8 cellular contexts compared by ENCODE assay signal in the genomic region with DNA sequence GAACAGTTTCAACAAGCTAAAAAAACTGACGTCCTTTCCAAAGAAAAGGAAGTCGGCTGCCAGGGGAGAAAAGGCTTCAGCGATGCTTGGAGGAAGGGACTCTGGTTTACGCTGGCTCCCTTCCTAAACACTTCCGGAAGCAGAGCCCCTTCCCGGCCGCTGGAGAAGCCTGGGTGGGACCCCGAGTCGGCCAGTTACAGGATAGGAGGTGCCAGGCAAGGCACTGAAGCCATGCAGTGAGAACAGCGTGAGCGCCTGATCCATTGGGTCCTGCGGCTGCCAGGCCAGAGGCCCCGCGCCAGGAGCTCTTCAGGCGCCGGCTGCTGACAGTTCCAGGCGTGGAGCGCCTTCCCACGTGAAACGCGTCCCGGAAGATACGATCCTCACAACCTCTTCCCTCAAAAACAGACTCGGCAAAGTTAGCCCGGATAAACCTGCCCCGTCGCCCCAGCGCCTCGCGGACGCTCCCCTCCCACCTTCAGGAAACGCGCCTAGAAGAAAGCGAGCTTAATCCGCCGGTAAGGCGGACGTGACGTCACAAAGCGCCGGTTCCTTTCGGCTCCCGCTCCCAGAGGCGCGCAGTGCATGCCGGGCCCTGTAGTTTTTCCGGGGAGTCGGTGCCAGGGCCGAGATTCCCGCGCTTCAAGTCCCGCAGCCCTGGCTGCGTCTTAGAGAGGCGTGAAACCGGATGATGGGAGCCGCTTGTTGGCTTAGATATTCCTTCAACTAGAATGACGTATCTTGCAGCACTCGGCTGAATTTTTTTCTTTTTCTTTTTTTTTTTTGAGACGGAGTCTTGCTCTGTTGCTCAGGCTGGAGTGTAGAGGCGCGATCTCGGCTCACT. TPM values are rescaled to one million over a fixed set of nuclear protein-coding genes. Genes with fewer than 3 reads are reported as not detected.
DNase-seq lines count a peak whose midpoint lies in the region; ATAC-seq lines count a peak whose summit lies in the region.

TSS of gene ADAT1 (minus strand) at position 520 of the 844 bp plus-strand sequence. CDS start 2,482 bp downstream, outside the sequence.

- peak within 1 kb of the TSS; percentile 92 to 97 for H3K4me3 Mint-ChIP-seq in effector memory CD8-positive, alpha-beta T cell
- peak within 1 kb of the TSS; percentile 98 for H3K4me3 Mint-ChIP-seq in memory B cell

- ATAC-seq in GM21360 (IDR thresholded peaks at IDR 0.05; ENCODE audit: unreplicated experiment): peak; percentile 94
- ATAC-seq in effector memory CD8-positive, alpha-beta T cell (replicated peaks): peak; percentile 84
- ATAC-seq in memory B cell (ENCODE audit: low read depth): peak; percentile 95

- peaks cover 38 to 45% of the 10 kb centered on the region in 2 donors for H3K4me1 Mint-ChIP-seq in effector memory CD8-positive, alpha-beta T cell (ENCODE audit: low read depth in 2 of 2)
- H3K4me1 Mint-ChIP-seq in memory B cell: peaks cover 13% of the 10 kb centered on the region

- peaks cover 0 to 1% of the 10 kb centered on the region in 2 donors for H3K9me3 Mint-ChIP-seq in effector memory CD8-positive, alpha-beta T cell
- H3K9me3 Mint-ChIP-seq in memory B cell: no peaks in the 10 kb centered on the region

- peak within 1 kb of the TSS; percentile 96 to 98 for H3K27ac Mint-ChIP-seq in effector memory CD8-positive, alpha-beta T cell
- H3K27ac Mint-ChIP-seq in memory B cell: peak within 1 kb of the TSS; percentile 96

- peaks cover 63% of the 10 kb centered on the region for H3K36me3 Mint-ChIP-seq in effector memory CD8-positive, alpha-beta T cell (ENCODE audit: insufficient read depth)
- peaks cover 25% of the 10 kb centered on the region for H3K36me3 Mint-ChIP-seq in memory B cell

- no peaks in the 10 kb centered on the region for H3K27me3 Mint-ChIP-seq in effector memory CD8-positive, alpha-beta T cell
- no peaks in the 10 kb centered on the region for H3K27me3 Mint-ChIP-seq in memory B cell

- DNase-seq in COLO668 (lab: John Stamatoyannopoulos, UW; ENCODE audit: unreplicated experiment) (peak; percentile 98), HT1080 (ENCODE audit: low read depth) (peak; percentile 98), NOMO-1 treated with DMSO at 0.1 percent for 48 hours (lab: John Stamatoyannopoulos, UW; ENCODE audit: unreplicated experiment) (peak; percentile 98), memory B cell (ENCODE audit: low spot score in 2 of 2) (peak; percentile 92 to 93)
- DNase-seq in activated CD8-positive, alpha-beta memory T cell treated with anti-CD3 and anti-CD28 coated beads for 4 hours (ENCODE audit: low read depth in 2 of 2): peak; percentile 94 to 95
- peak; percentile 96 to 97 (median 97) for DNase-seq in effector memory CD8-positive, alpha-beta T cell
- DNase-seq in stimulated activated CD8-positive, alpha-beta memory T cell treated with anti-CD3 and anti-CD28 coated beads, Interleukin-12 subunit alpha, Interleukin-12 subunit beta, amount 100 ng/mL, for 24 hours (ENCODE audit: extremely low read depth): peak; percentile 97

RNA-seq across cellular contexts. Expression of gene ADAT1, which starts in this region (rescaled TPM):
- total RNA-seq in HT1080 (2014; rRNA removed; shearing (Covaris generic)): 64.8 and 68.0 TPM in 2 replicates
- 53.9 and 56.5 TPM in 2 replicates for polyA plus RNA-seq in HT1080 (2015; cell fraction: cytosol; rRNA removed)
- polyA plus RNA-seq in HT1080 (2015; cell fraction: nucleus; rRNA removed): 71.9 and 83.6 TPM in 2 replicates

Comparison
In these comparisons a context has a peak if more than half of its experiments do, and no peak if none do; other contexts are left out.
1. Peak in every context shown above with its lines: DNase-seq and ATAC-seq.